Comparison of ENCODE assay signal across 2 cellular contexts in genomic region chr13:110886475-110887241, GRCh38.
TF ChIP-seq lines count a peak whose summit lies in the region.

No MANE protein-coding gene starts in this region.

TF ChIP-seq in HCT116, 20 proteins besides CTCF, POLR2A, EP300 and RAD21:
- TF ChIP-seq YY1 (IDR thresholded peaks at IDR 0.05; ENCODE audit: extremely low read depth, insufficient replicate concordance, low read depth, low read length): no peak
- TF ChIP-seq CBX3 (IDR thresholded peaks at IDR 0.05; ENCODE audit: low read depth): 0 out of 2 replicates have a peak, but pooled peaks have one; percentile 13

TF ChIP-seq in K562, 482 proteins besides CTCF, POLR2A, EP300 and RAD21:
- no peak for TF ChIP-seq ZNF277 (CRISPR knock-in tag; IDR thresholded peaks at IDR 0.05; ENCODE audit: borderline replicate concordance)
- TF ChIP-seq DACH1 (IDR thresholded peaks at IDR 0.05; ENCODE audit: partially characterized antibody): no peak
- no peak for TF ChIP-seq DMBX1 (CRISPR knock-in tag; IDR thresholded peaks at IDR 0.05; ENCODE audit: borderline replicate concordance)
- TF ChIP-seq SMC3 (conservative IDR thresholded peaks at IDR 0.05; ENCODE audit: insufficient read depth, low read depth, low read length): no peak
- no peak for TF ChIP-seq ZNF121 (CRISPR knock-in tag; conservative IDR thresholded peaks at IDR 0.05)
- no peak for TF ChIP-seq PRPF4 (IDR thresholded peaks at IDR 0.05; ENCODE audit: insufficient read depth, low read depth, low read length, poor library complexity, severe bottlenecking)
- TF ChIP-seq ZBTB12 (CRISPR knock-in tag; IDR thresholded peaks at IDR 0.05): no peak
- no peak for TF ChIP-seq PRDM10 (IDR thresholded peaks at IDR 0.05; ENCODE audit: partially characterized antibody)
- TF ChIP-seq ATF4 (CRISPR knock-in tag; IDR thresholded peaks at IDR 0.05): no peak
- TF ChIP-seq ILF3 (IDR thresholded peaks at IDR 0.05; ENCODE audit: borderline replicate concordance): no peak
- TF ChIP-seq HBP1 (CRISPR knock-in tag; IDR thresholded peaks at IDR 0.05): no peak
- TF ChIP-seq HES1 (IDR thresholded peaks at IDR 0.05; ENCODE audit: low read depth): no peak
- no peak for TF ChIP-seq ZFP91 (CRISPR knock-in tag; IDR thresholded peaks at IDR 0.05)
- TF ChIP-seq MCM7 (IDR thresholded peaks at IDR 0.05): no peak
- no peak for TF ChIP-seq NR4A1 (CRISPR knock-in tag; IDR thresholded peaks at IDR 0.05)
- TF ChIP-seq NR4A1 (tag; IDR thresholded peaks at IDR 0.05): no peak
- no peak for TF ChIP-seq ZNF639 (CRISPR knock-in tag; conservative IDR thresholded peaks at IDR 0.05 in 1 of 2, IDR thresholded peaks at IDR 0.05 in 1 of 2)
- no peak for TF ChIP-seq MTA2 (IDR thresholded peaks at IDR 0.05; ENCODE audit: low read depth)
TF ChIP-seq in K562: peak in this region for 0.
